Comparison of ENCODE assay signal across 26 cellular contexts in genomic region chr9:90060256-90060655, GRCh38.
"Had no signal": no experiment of that assay in that cellular context is flagged by ENCODE, and none has a peak within 500 bp of the region (broad histone marks: within the 10 kb centered on the region; RNA-seq: fewer than 3 reads in every experiment).

No MANE protein-coding gene starts in this region.

- H3K27me3 ChIP-seq: esophagus squamous epithelium, gastroesophageal sphincter had no signal

- H3K4me1 Mint-ChIP-seq: activated B cell treated with CpG ODN at 0.5 μM for 24 hours; activated T-helper 17 cell treated with anti-CD3 and anti-CD28 coated beads, Interleukin-2, amount 50 U/mL, for 72 hours had no signal

- H3K9me3 Mint-ChIP-seq: activated T-helper 17 cell treated with anti-CD3 and anti-CD28 coated beads, Interleukin-2, amount 50 U/mL, for 72 hours; effector memory CD8-positive, alpha-beta T cell had no signal

- H3K4me3 ChIP-seq: esophagus squamous epithelium, gastroesophageal sphincter had no signal

- H3K36me3 Mint-ChIP-seq: activated naive CD8-positive, alpha-beta T cell had no signal

- H3K4me3 Mint-ChIP-seq: activated B cell treated with CpG ODN at 0.5 μM for 24 hours; activated CD8-positive, alpha-beta T cell treated with anti-CD3 and anti-CD28 coated beads for 36 hours; activated naive CD8-positive, alpha-beta T cell; activated T-cell treated with anti-CD3 and anti-CD28 coated beads, Interleukin-2, amount 50 U/mL, for 4 hours; activated T-helper 17 cell treated with anti-CD3 and anti-CD28 coated beads, Interleukin-2, amount 50 U/mL, for 72 hours; effector memory CD8-positive, alpha-beta T cell had no signal

- H3K36me3 ChIP-seq: esophagus squamous epithelium, gastroesophageal sphincter, WERI-Rb-1 had no signal

- H3K9me3 ChIP-seq: esophagus squamous epithelium, gastroesophageal sphincter had no signal

- ATAC-seq: activated CD4-positive, CD25-positive, alpha-beta regulatory T cell treated with anti-CD3 and anti-CD28 coated beads, Interleukin-2, amount 50 U/mL, for 24 hours; activated CD8-positive, alpha-beta T cell treated with anti-CD3 and anti-CD28 coated beads for 36 hours; activated T-cell treated with anti-CD3 and anti-CD28 coated beads, Interleukin-2, amount 50 U/mL, for 4 hours; activated T-helper 17 cell treated with anti-CD3 and anti-CD28 coated beads, Interleukin-2, amount 50 U/mL, for 72 hours; effector memory CD8-positive, alpha-beta T cell; gastroesophageal sphincter had no signal

- DNase-seq: activated B cell treated with CpG ODN at 0.5 μM for 24 hours; activated CD4-positive, alpha-beta T cell treated with anti-CD3 and anti-CD28 coated beads for 48 hours; activated CD4-positive, alpha-beta T cell treated with anti-CD3 and anti-CD28 coated beads, Interleukin-2, amount 50 U/mL, for 1 hour; activated CD4-positive, alpha-beta T cell treated with anti-CD3 and anti-CD28 coated beads, Interleukin-2, amount 50 U/mL, for 48 hours; activated CD8-positive, alpha-beta memory T cell treated with anti-CD3 and anti-CD28 coated beads for 24 hours; activated CD8-positive, alpha-beta T cell treated with anti-CD3 and anti-CD28 coated beads for 36 hours; activated effector memory CD4-positive, alpha-beta T cell treated with Interleukin-2 at 50 U/mL for 16 hours; activated gamma-delta T cell treated with Interleukin-2 at 50 U/mL for 16 hours; activated naive CD4-positive, alpha-beta T cell treated with anti-CD3 and anti-CD28 coated beads, Interleukin-2, amount 50 U/mL, for 16 hours; activated naive CD4-positive, alpha-beta T cell treated with Interleukin-2 at 50 U/mL for 16 hours; activated T-cell treated with anti-CD3 and anti-CD28 coated beads, Interleukin-2, amount 50 U/mL, for 4 hours; amniotic stem cell; anterior cingulate cortex; cortex of kidney; dermis blood vessel endothelial cell; effector CD4-positive, alpha-beta T cell; effector memory CD8-positive, alpha-beta T cell; erythroblast; esophagus squamous epithelium; foreskin melanocyte; T1000; WERI-Rb-1 had no signal

- H3K27ac Mint-ChIP-seq: activated B cell treated with CpG ODN at 0.5 μM for 24 hours; activated CD8-positive, alpha-beta T cell treated with anti-CD3 and anti-CD28 coated beads for 36 hours; activated naive CD8-positive, alpha-beta T cell; activated T-helper 17 cell treated with anti-CD3 and anti-CD28 coated beads, Interleukin-2, amount 50 U/mL, for 72 hours; effector memory CD8-positive, alpha-beta T cell had no signal
